In genomic region chr13:113216165-113217056, GRCh38 we compare ENCODE assay signal across 8 cellular contexts. TPM values are rescaled to one million over a fixed set of nuclear protein-coding genes. Genes with fewer than 3 reads are reported as not detected.
A peak's percentile ranks its signal among the peaks of the same experiment; 100 is the strongest.
DNase-seq lines count a peak whose midpoint lies in the region; ATAC-seq, FAIRE-seq and TF ChIP-seq lines count a peak whose summit lies in the region.

No MANE protein-coding gene starts in this region.

- H4K20me1 ChIP-seq in K562 (replicated peaks; ENCODE audit: control insufficient read depth, insufficient read depth, low read length), result peaks cover 5% of the 10 kb centered on the region

- peaks cover 3% of the 10 kb centered on the region for H3K9me1 ChIP-seq in K562 (ENCODE audit: control insufficient read depth, insufficient read depth, low read length)

- H3K4me2 ChIP-seq in K562 (ENCODE audit: insufficient read depth, low read length), result peak overlapping the region; percentile 65

- TF ChIP-seq CTCF in LNCaP clone FGC (IDR thresholded peaks at IDR 0.05; ENCODE audit: control insufficient read depth, extremely low read depth, insufficient read depth), result no peak
- no peak for TF ChIP-seq CTCF in K562 (IDR thresholded peaks at IDR 0.05 in 2 of 3, conservative IDR thresholded peaks at IDR 0.05 in 1 of 3; ENCODE audit: insufficient read depth in 2 of 3, low read depth in 1 of 3, low read length in 3 of 3)
- no peak for TF ChIP-seq CTCF in vagina (IDR thresholded peaks at IDR 0.05)

- CTCF ChIA-PET in K562 (lab: Yijun Ruan, JAX; ENCODE audit: low intra/inter-chr PET ratio), result no interaction called here

- no peak overlapping the region for H2AFZ ChIP-seq in K562 (ENCODE audit: low read depth, low read length)

- FAIRE-seq in K562 (lab: Jason Lieb, UNC), result peak; percentile 83

- TF ChIP-seq POLR2A in K562 (conservative IDR thresholded peaks at IDR 0.05), result no peak
- no peak for TF ChIP-seq POLR2A in vagina (IDR thresholded peaks at IDR 0.05)

- H3K27ac ChIP-seq in K562 (ENCODE audit: extremely low read depth, low read depth, low read length), result peak overlapping the region; percentile 90
- H3K27ac ChIP-seq in vagina, result no peak overlapping the region

- intact Hi-C loops in K562 (cut with micrococcal nuclease) (no loop called here), vagina (cut with DNase I) (no loop called here)

- no TSS peak for BruUV-seq in K562 (replicated peaks; lab: Mats Ljungman, UMichigan)

- in situ Hi-C loops in K562 (cut with MboI), result no loop called here

- H3K27me3 ChIP-seq in K562 (ENCODE audit: control insufficient read depth in 2 of 2, insufficient read depth in 2 of 2, low read length in 2 of 2), result no peaks in the 10 kb centered on the region
- no peaks in the 10 kb centered on the region for H3K27me3 ChIP-seq in vagina

- DNase-seq in DMS 273 (lab: John Stamatoyannopoulos, UW; ENCODE audit: unreplicated experiment) (peak; percentile 70), LNCaP clone FGC (ENCODE audit: low read depth) (peak; percentile 71), K562 (ENCODE audit: extremely low read depth in 1 of 4, low spot score in 3 of 4) (peak in 2 of 4 experiments; percentile 55 to 79), kidney glomerular epithelial cell (lab: John Stamatoyannopoulos, UW) (peak; percentile 37), occipital lobe (lab: John Stamatoyannopoulos, UW) (no peak), vagina (ENCODE audit: extremely low spot score in 2 of 2) (no peak)

- H3K4me1 ChIP-seq in K562 (replicated peaks in 1 of 2; ENCODE audit: control insufficient read depth in 2 of 2, insufficient read depth in 2 of 2, low read length in 2 of 2), result peaks cover 46 to 66% of the 10 kb centered on the region in 2 experiments
- peaks cover 54% of the 10 kb centered on the region for H3K4me1 ChIP-seq in vagina

- H3K9ac ChIP-seq in K562 (ENCODE audit: insufficient read depth in 1 of 2, low read depth in 2 of 2, low read length in 2 of 2), result peak overlapping the region; percentile 56 to 65; a peak in 3 of 4 replicates

- H3K9me3 ChIP-seq in K562 (replicated peaks; ENCODE audit: control insufficient read depth, insufficient read depth, low read depth, low read length) (no peaks in the 10 kb centered on the region), vagina (no peaks in the 10 kb centered on the region)

- 17% methylated on average over 7 of the region's 8 CpGs for WGBS in K562 (ENCODE audit: insufficient coverage, low coverage, missing lambda C conversion rate)

- ATAC-seq in K562, result peak; percentile 59
- no peak for ATAC-seq in HG02763 (IDR thresholded peaks at IDR 0.05; ENCODE audit: unreplicated experiment)
- no peak for ATAC-seq in HG03095 (IDR thresholded peaks at IDR 0.05; ENCODE audit: unreplicated experiment)

- no peak for TF ChIP-seq EP300 in K562 (IDR thresholded peaks at IDR 0.05; ENCODE audit: low read length)

- TF ChIP-seq RAD21 in K562 (CRISPR knock-in tag; conservative IDR thresholded peaks at IDR 0.05 in 1 of 2, IDR thresholded peaks at IDR 0.05 in 1 of 2), result no peak

- H3K36me3 ChIP-seq in K562 (ENCODE audit: control insufficient read depth, insufficient read depth, low read length), result peaks cover 65% of the 10 kb centered on the region
- H3K36me3 ChIP-seq in vagina, result peaks cover 0 to 14% of the 10 kb centered on the region in 2 donors

- POLR2A ChIA-PET in K562 (lab: Yijun Ruan, JAX), result interaction anchor here (0.7 kb wide), 1 partner anchor 9 kb away, joined by 3 read pairs; no protein-coding TSS in a partner anchor

- H3K79me2 ChIP-seq in K562 (ENCODE audit: control insufficient read depth, insufficient read depth, low read length), result peaks cover 100% of the 10 kb centered on the region

- H3K4me3 ChIP-seq in LNCaP clone FGC (ENCODE audit: low read depth, low read length), result peak overlapping the region; percentile 12
- H3K4me3 ChIP-seq in K562, result no peak overlapping the region
- no peak overlapping the region for H3K4me3 ChIP-seq in vagina

TF ChIP-seq in K562, 482 proteins besides CTCF, POLR2A, EP300 and RAD21 (continues in another document):
- TF ChIP-seq MAFK (IDR thresholded peaks at IDR 0.05; ENCODE audit: low read length) (peak; percentile 81), PHB (CRISPR knock-in tag; IDR thresholded peaks at IDR 0.05) (no peak), ATF3 (IDR thresholded peaks at IDR 0.05) (peak; percentile 34; the same call in 1 of the 2 replicates), ATF3 (CRISPR knock-in tag; conservative IDR thresholded peaks at IDR 0.05) (no peak), MAFF (IDR thresholded peaks at IDR 0.05; ENCODE audit: low read length) (peak; percentile 84), JUND (IDR thresholded peaks at IDR 0.05; ENCODE audit: borderline replicate concordance, low read depth, low read length) (peak; percentile 46; the same call in 1 of the 2 replicates), JUND (tag; IDR thresholded peaks at IDR 0.05; ENCODE audit: borderline replicate concordance, low read depth, low read length) (no peak), ATF7 (IDR thresholded peaks at IDR 0.05) (0 out of 2 replicates have a peak, but pooled peaks have one; percentile 17), TRIM28 (IDR thresholded peaks at IDR 0.05) (no peak), NFE2 (IDR thresholded peaks at IDR 0.05; ENCODE audit: low read depth) (peak; percentile 86)

RNA-seq across cellular contexts. Expression of gene CUL4A, which starts 7.0 kb away (rescaled TPM):
- total RNA-seq in K562 (2011; cell fraction: chromatin; rRNA removed; ENCODE audit: low replicate concordance), result 110 and 115 TPM in 2 replicates
- 60.2 and 66.6 TPM in 2 replicates for total RNA-seq in K562 (2011; cell fraction: nucleolus; rRNA removed)
- 81.5 and 85.5 TPM in 2 replicates for total RNA-seq in K562 (2011; cell fraction: nucleoplasm; rRNA removed)
- total RNA-seq in K562 (2014; rRNA removed), result 92.0 and 102 TPM in 2 replicates
- 63.2 and 75.6 TPM in 2 replicates for total RNA-seq in K562 (2014; rRNA removed; fragmentation: Illumina TruSeq; extraction: Trizol)
- 63.8 and 68.1 TPM in 2 replicates for total RNA-seq in K562 (2015; rRNA removed; fragmentation: Illumina TruSeq; extraction: Trizol)
- 75.8 and 79.7 TPM in 2 replicates for total RNA-seq in K562 (2021)
- polyA plus RNA-seq in K562 (2011; rRNA removed), result 42.9 and 47.9 TPM in 2 replicates
- polyA plus RNA-seq in K562 (2011; cell fraction: cytosol; rRNA removed), result 32.4 and 43.0 TPM in 2 replicates
- polyA plus RNA-seq in K562 (2011; cell fraction: nucleus; rRNA removed), result 56.6 and 68.3 TPM in 2 replicates
- 39.6 and 53.2 TPM in 2 replicates for polyA plus RNA-seq in K562 (2012)
- polyA plus RNA-seq in K562 (2014; fragmentation: Illumina TruSeq; extraction: Trizol), result 60.8 and 62.9 TPM in 2 replicates
- 10 to 100 TPM; 21.1 to 27.1 TPM for polyA plus RNA-seq in K562 (2014; fragmentation: Nextera tagmentation; extraction: Ambion mirVana)
- polyA plus RNA-seq in K562 (2014; rRNA removed), result 65.7 and 70.8 TPM in 2 replicates
- polyA minus RNA-seq in K562 (2011; rRNA and poly(A)+ RNA removed), result 40.1 and 49.1 TPM in 2 replicates
- 28.3 and 31.6 TPM in 2 replicates for polyA minus RNA-seq in K562 (2011; cell fraction: cytosol; rRNA and poly(A)+ RNA removed)
- 31.1 and 34.1 TPM in 2 replicates for polyA minus RNA-seq in K562 (2011; cell fraction: nucleus; rRNA and poly(A)+ RNA removed)
- 55.7 TPM for total RNA-seq in occipital lobe
- total RNA-seq in vagina, result 110 TPM

RNA-seq across cellular contexts. Expression of gene PCID2, which starts 7.9 kb away (rescaled TPM):
- total RNA-seq in K562 (2011; cell fraction: chromatin; rRNA removed; ENCODE audit: low replicate concordance), result 154 and 191 TPM in 2 replicates
- total RNA-seq in K562 (2011; cell fraction: nucleolus; rRNA removed), result 77.9 and 86.1 TPM in 2 replicates
- 112 and 117 TPM in 2 replicates for total RNA-seq in K562 (2011; cell fraction: nucleoplasm; rRNA removed)
- total RNA-seq in K562 (2014; rRNA removed) (39.6 and 45.0 TPM in 2 replicates), K562 (2014; rRNA removed; fragmentation: Illumina TruSeq; extraction: Trizol) (59.6 and 60.7 TPM in 2 replicates), K562 (2015; rRNA removed; fragmentation: Illumina TruSeq; extraction: Trizol) (44.0 and 46.0 TPM in 2 replicates), K562 (2021) (44.0 and 47.8 TPM in 2 replicates), occipital lobe (45.9 TPM), vagina (44.9 TPM)
- polyA plus RNA-seq in K562 (2011; rRNA removed) (103 and 117 TPM in 2 replicates), K562 (2014; fragmentation: Illumina TruSeq; extraction: Trizol) (48.1 and 49.5 TPM in 2 replicates), K562 (2014; fragmentation: Nextera tagmentation; extraction: Ambion mirVana) (10 to 100 TPM; 67.8 to 87.4 TPM), K562 (2014; rRNA removed) (60.8 and 61.7 TPM in 2 replicates)
- 36.6 and 57.4 TPM in 2 replicates for polyA plus RNA-seq in K562 (2011; cell fraction: cytosol; rRNA removed)
- polyA plus RNA-seq in K562 (2011; cell fraction: nucleus; rRNA removed), result 134 and 157 TPM in 2 replicates
- 36.5 and 36.6 TPM in 2 replicates for polyA plus RNA-seq in K562 (2012)
- 77.6 and 85.6 TPM in 2 replicates for polyA minus RNA-seq in K562 (2011; rRNA and poly(A)+ RNA removed)
- 29.1 and 34.3 TPM in 2 replicates for polyA minus RNA-seq in K562 (2011; cell fraction: cytosol; rRNA and poly(A)+ RNA removed)
- 61.9 and 99.0 TPM in 2 replicates for polyA minus RNA-seq in K562 (2011; cell fraction: nucleus; rRNA and poly(A)+ RNA removed)

RNA-seq across cellular contexts. Expression of gene PROZ, which starts 58.0 kb away (rescaled TPM):
- not detected in 2 replicates for total RNA-seq in K562 (2011; cell fraction: chromatin; rRNA removed; ENCODE audit: low replicate concordance)
- not detected in 2 replicates for total RNA-seq in K562 (2011; cell fraction: nucleolus; rRNA removed)
- not detected in 2 replicates for total RNA-seq in K562 (2011; cell fraction: nucleoplasm; rRNA removed)
- total RNA-seq in K562 (2014; rRNA removed), result not detected in 2 replicates
- total RNA-seq in K562 (2014; rRNA removed; fragmentation: Illumina TruSeq; extraction: Trizol), result not detected in 2 replicates
- not detected in 2 replicates for total RNA-seq in K562 (2015; rRNA removed; fragmentation: Illumina TruSeq; extraction: Trizol)
- total RNA-seq in K562 (2021), result not detected in 2 replicates
- not detected in 2 replicates for polyA plus RNA-seq in K562 (2011; rRNA removed)
- polyA plus RNA-seq in K562 (2011; cell fraction: cytosol; rRNA removed), result not detected in 2 replicates
- not detected in 2 replicates for polyA plus RNA-seq in K562 (2011; cell fraction: nucleus; rRNA removed)
- 0.23 and 0.39 TPM in 2 replicates for polyA plus RNA-seq in K562 (2012)
- not detected in 2 replicates for polyA plus RNA-seq in K562 (2014; fragmentation: Illumina TruSeq; extraction: Trizol)
- not detected for polyA plus RNA-seq in K562 (2014; fragmentation: Nextera tagmentation; extraction: Ambion mirVana)
- polyA plus RNA-seq in K562 (2014; rRNA removed), result not detected in 2 replicates
- not detected in 2 replicates for polyA minus RNA-seq in K562 (2011; rRNA and poly(A)+ RNA removed)
- polyA minus RNA-seq in K562 (2011; cell fraction: cytosol; rRNA and poly(A)+ RNA removed), result not detected in 2 replicates
- not detected in 2 replicates for polyA minus RNA-seq in K562 (2011; cell fraction: nucleus; rRNA and poly(A)+ RNA removed)
- not detected for total RNA-seq in occipital lobe
- total RNA-seq in vagina, result not detected

Comparison
In these comparisons a context has a peak if more than half of its experiments do, and no peak if none do; other contexts are left out.
1. DNase-seq: peak in DMS 273 (single experiment), LNCaP clone FGC (single experiment) and kidney glomerular epithelial cell (single experiment); none in occipital lobe (single experiment) and vagina (0 of 2).